8 cellular contexts compared by ENCODE assay signal in genomic region chr6:116060572-116061283, GRCh38. TPM values are rescaled to one million over a fixed set of nuclear protein-coding genes. Genes with fewer than 3 reads are reported as not detected.
DNase-seq lines count a peak whose midpoint lies in the region; ATAC-seq and TF ChIP-seq lines count a peak whose summit lies in the region.

Gene FRK, minus strand, starts transcription at chr6:116060891. Its CDS starts 580 bp downstream, at chr6:116060311.

- intact Hi-C loops in prostate gland (cut with DNase I), result loop anchor here (5.0 kb wide), 1 partner anchor 42 kb away; the partner anchor contains the start of gene NT5DC1

- no peaks in the 10 kb centered on the region for H3K36me3 ChIP-seq in prostate gland

- WGBS in prostate gland, result 16% methylated on average over 7 of the region's 7 CpGs

- H3K27me3 ChIP-seq in prostate gland (replicated peaks; ENCODE audit: insufficient read depth), result no peaks in the 10 kb centered on the region

- ATAC-seq in GM18511 (IDR thresholded peaks at IDR 0.05; ENCODE audit: unreplicated experiment), result peak; percentile 69
- ATAC-seq in esophagus mucosa, result peak; percentile 96
- no peak for ATAC-seq in GM18868 (IDR thresholded peaks at IDR 0.05; ENCODE audit: unreplicated experiment)
- ATAC-seq in GM18505 (IDR thresholded peaks at IDR 0.05; ENCODE audit: unreplicated experiment), result no peak

- TF ChIP-seq POLR2A in prostate gland (IDR thresholded peaks at IDR 0.05) (peak; percentile 31), GM18505 (IDR thresholded peaks at IDR 0.05; ENCODE audit: borderline replicate concordance, extremely low read depth, insufficient read depth, insufficient read length) (no peak)

- H3K4me1 ChIP-seq in prostate gland (replicated peaks), result no peaks in the 10 kb centered on the region

- no peaks in the 10 kb centered on the region for H3K9me3 ChIP-seq in prostate gland

- peak within 1 kb of the TSS; percentile 76 to 89 for H3K27ac ChIP-seq in prostate gland

- TF ChIP-seq CTCF in prostate gland (IDR thresholded peaks at IDR 0.05), result peak in 3 of 4 experiments; percentile 51 to 59 (median 53)

- peak; percentile 24 for DNase-seq in NCI-H2227 treated with DMSO at 0.1 percent for 48 hours (lab: John Stamatoyannopoulos, UW)
- DNase-seq in prostate gland (ENCODE audit: low spot score), result peak; percentile 76
- no peak for DNase-seq in activated effector memory CD4-positive, alpha-beta T cell treated with Interleukin-2 at 50 U/mL for 16 hours
- no peak for DNase-seq in activated CD4-positive, alpha-beta T cell treated with anti-CD3 and anti-CD28 coated beads for 1 hour

- peak within 1 kb of the TSS; percentile 39 to 40 for H3K4me3 ChIP-seq in prostate gland

RNA-seq across cellular contexts. Expression of gene FRK, which starts in this region (rescaled TPM):
- total RNA-seq in esophagus mucosa (7.8 TPM), prostate gland (1 to 10 TPM; 3.2 to 6.9 TPM)

Comparison
In these comparisons a context has a peak if more than half of its experiments do, and no peak if none do; other contexts are left out.
1. ATAC-seq: peak in GM18511 (single experiment) and esophagus mucosa (single experiment); none in GM18868 (single experiment) and GM18505 (single experiment).
2. DNase-seq: peak in NCI-H2227 treated with DMSO at 0.1 percent for 48 hours (single experiment) and prostate gland (single experiment); none in activated effector memory CD4-positive, alpha-beta T cell treated with Interleukin-2 at 50 U/mL for 16 hours (single experiment) and activated CD4-positive, alpha-beta T cell treated with anti-CD3 and anti-CD28 coated beads for 1 hour (single experiment).